Comparison of ENCODE assay signal across 11 cellular contexts in genomic region chr19:42066075-42066754, GRCh38. TPM values are rescaled to one million over a fixed set of nuclear protein-coding genes. Genes with fewer than 3 reads are reported as not detected.
DNase-seq lines count a peak whose midpoint lies in the region; ATAC-seq and TF ChIP-seq lines count a peak whose summit lies in the region.
"Had no signal": no experiment of that assay in that cellular context is flagged by ENCODE, and none has a peak within 500 bp of the region (broad histone marks: within the 10 kb centered on the region; RNA-seq: fewer than 3 reads in every experiment).

No MANE protein-coding gene starts in this region.

- H3K9me3 Mint-ChIP-seq in neural progenitor cell, result no peaks in the 10 kb centered on the region

- no peak overlapping the region for H2AFZ ChIP-seq in neural progenitor cell (replicated peaks)

- H3K4me1 Mint-ChIP-seq in neural progenitor cell, result peaks cover 8% of the 10 kb centered on the region

- no peak for ATAC-seq in GM18505 (IDR thresholded peaks at IDR 0.05; ENCODE audit: unreplicated experiment)
- no peak for ATAC-seq in GM19324 (IDR thresholded peaks at IDR 0.05; ENCODE audit: low FRiP score, unreplicated experiment)
- ATAC-seq: left lung had no signal

- H3K9me3 ChIP-seq in neural progenitor cell (ENCODE audit: low read depth), result no peaks in the 10 kb centered on the region
- H3K9me3 ChIP-seq: left lung, thyroid gland had no signal

- no peaks in the 10 kb centered on the region for H3K36me3 ChIP-seq in neural progenitor cell
- H3K36me3 ChIP-seq: left lung, thyroid gland had no signal

- TF ChIP-seq CTCF in neural progenitor cell (IDR thresholded peaks at IDR 0.05), result no peak

- no peak overlapping the region for H3K27ac Mint-ChIP-seq in neural progenitor cell

- H3K27ac ChIP-seq in neural progenitor cell, result no peak overlapping the region
- H3K27ac ChIP-seq: left lung, thyroid gland had no signal

- no peaks in the 10 kb centered on the region for H3K27me3 ChIP-seq in neural progenitor cell
- H3K27me3 ChIP-seq: thyroid gland had no signal

- peaks cover 3% of the 10 kb centered on the region for H3K27me3 Mint-ChIP-seq in neural progenitor cell (ENCODE audit: insufficient read depth, low read depth)

- no peak overlapping the region for H3K4me2 ChIP-seq in neural progenitor cell

- H3F3A ChIP-seq in neural progenitor cell (ENCODE audit: low read depth), result peaks cover 10% of the 10 kb centered on the region

- peaks cover 20% of the 10 kb centered on the region for H3K4me1 ChIP-seq in neural progenitor cell
- H3K4me1 ChIP-seq: left lung had no signal

- H3K4me3 ChIP-seq in neural progenitor cell, result no peak overlapping the region
- H3K4me3 ChIP-seq: left lung, thyroid gland had no signal

- TF ChIP-seq POLR2A in GM18505 (IDR thresholded peaks at IDR 0.05; ENCODE audit: borderline replicate concordance, extremely low read depth, insufficient read depth, insufficient read length), result no peak

- peak; percentile 70 to 88 (median 87) for DNase-seq in NCI-H1417 (lab: John Stamatoyannopoulos, UW)
- no peak for DNase-seq in NCI-H1417 treated with DMSO at 0.1 percent for 48 hours (lab: John Stamatoyannopoulos, UW)
- peak; percentile 73 for DNase-seq in NCI-H1105 (lab: John Stamatoyannopoulos, UW)
- peak in 45 of 58 donors; percentile 8 to 78 (median 37) for DNase-seq in anterior cingulate cortex (lab: John Stamatoyannopoulos, UW)
- peak; percentile 70 for DNase-seq in neural progenitor cell (ENCODE audit: low spot score)
- DNase-seq in activated gamma-delta T cell treated with Interleukin-2 at 50 U/mL for 16 hours, result no peak
- DNase-seq: left lung; stimulated activated CD4-positive, alpha-beta T cell treated with anti-CD3 and anti-CD28 coated beads, Interleukin-12 subunit alpha, Interleukin-12 subunit beta, amount 100 ng/mL, for 4 hours had no signal

- H3K36me3 Mint-ChIP-seq in neural progenitor cell, result peaks cover 6% of the 10 kb centered on the region

- no peak overlapping the region for H3K4me3 Mint-ChIP-seq in neural progenitor cell

- peaks cover 38% of the 10 kb centered on the region for H3K79me2 ChIP-seq in neural progenitor cell (ENCODE audit: low read depth)

- H3K9ac ChIP-seq in neural progenitor cell, result no peak overlapping the region

- H4K20me1 ChIP-seq in neural progenitor cell (ENCODE audit: low read depth), result peaks cover 35% of the 10 kb centered on the region

RNA-seq across cellular contexts. Expression of gene GRIK5, which starts 3.8 kb away (rescaled TPM):
- total RNA-seq in neural progenitor cell (ENCODE audit: low replicate concordance), result 5.8 and 19.4 TPM in 2 replicates

RNA-seq across cellular contexts. Expression of gene ZNF574, which starts 9.8 kb away (rescaled TPM):
- 13.4 and 35.6 TPM in 2 replicates for total RNA-seq in neural progenitor cell (ENCODE audit: low replicate concordance)

Comparison
In these comparisons a context has a peak if more than half of its experiments do, and no peak if none do; other contexts are left out.
1. DNase-seq: peak in NCI-H1417 (3 of 3), NCI-H1105 (single experiment), anterior cingulate cortex (45 of 58) and neural progenitor cell (single experiment); none in NCI-H1417 treated with DMSO at 0.1 percent for 48 hours (single experiment) and activated gamma-delta T cell treated with Interleukin-2 at 50 U/mL for 16 hours (single experiment).